In genomic region chr4:158667651-158668198, GRCh38 we compare ENCODE assay signal across 8 cellular contexts. TPM values are rescaled to one million over a fixed set of nuclear protein-coding genes. Genes with fewer than 3 reads are reported as not detected.
A peak's percentile ranks its signal among the peaks of the same experiment; 100 is the strongest.
DNase-seq lines count a peak whose midpoint lies in the region; ATAC-seq and TF ChIP-seq lines count a peak whose summit lies in the region.

No MANE protein-coding gene starts in this region.

- no peak overlapping the region for H3K4me3 ChIP-seq in left lung
- H3K4me3 ChIP-seq in tibial artery, result no peak overlapping the region

- H3K27me3 Mint-ChIP-seq in activated T-helper 1 cell treated with anti-CD3 and anti-CD28 coated beads, Interleukin-12 subunit alpha, Interleukin-12 subunit beta, Interleukin-2, Interleukin-4 antibody, amounts not matched to agents 30 ng/mL and 10 ng/mL and 1 ng/mL, durations not matched to agents 14 hours and 24 hours and 36 hours (ENCODE audit: insufficient read depth), result peaks cover 2% of the 10 kb centered on the region

- H3K36me3 ChIP-seq in left lung (no peaks in the 10 kb centered on the region), tibial artery (no peaks in the 10 kb centered on the region)

- H3K27ac ChIP-seq in left lung, result no peak overlapping the region
- H3K27ac ChIP-seq in tibial artery, result no peak overlapping the region

- DNase-seq in DMS53 (lab: John Stamatoyannopoulos, UW), result peak; percentile 65
- peak; percentile 52 for DNase-seq in KBM-7
- peak; percentile 16 for DNase-seq in activated T-helper 1 cell treated with anti-CD3 and anti-CD28 coated beads, Interleukin-12 subunit alpha, Interleukin-12 subunit beta, Interleukin-2, Interleukin-4 antibody, amounts not matched to agents 30 ng/mL and 10 ng/mL and 1 ng/mL, durations not matched to agents 14 hours and 24 hours and 36 hours (ENCODE audit: low spot score)
- no peak for DNase-seq in left lung
- DNase-seq in NCI-H2227 treated with DMSO at 0.1 percent for 48 hours (lab: John Stamatoyannopoulos, UW), result no peak
- DNase-seq in tibial artery, result no peak

- no peak overlapping the region for H3K27ac Mint-ChIP-seq in activated T-helper 1 cell treated with anti-CD3 and anti-CD28 coated beads, Interleukin-12 subunit alpha, Interleukin-12 subunit beta, Interleukin-2, Interleukin-4 antibody, amounts not matched to agents 30 ng/mL and 10 ng/mL and 1 ng/mL, durations not matched to agents 14 hours and 24 hours and 36 hours

- H3K36me3 Mint-ChIP-seq in activated T-helper 1 cell treated with anti-CD3 and anti-CD28 coated beads, Interleukin-12 subunit alpha, Interleukin-12 subunit beta, Interleukin-2, Interleukin-4 antibody, amounts not matched to agents 30 ng/mL and 10 ng/mL and 1 ng/mL, durations not matched to agents 14 hours and 24 hours and 36 hours (ENCODE audit: low read depth), result peaks cover 22% of the 10 kb centered on the region

- intact Hi-C loops in activated T-helper 1 cell treated with anti-CD3 and anti-CD28 coated beads, Interleukin-12 subunit alpha, Interleukin-12 subunit beta, Interleukin-2, Interleukin-4 antibody, amounts not matched to agents 30 ng/mL and 10 ng/mL and 1 ng/mL, durations not matched to agents 14 hours and 24 hours and 36 hours (cut with micrococcal nuclease), result no loop called here
- intact Hi-C loops in left lung (cut with DNase I), result no loop called here
- intact Hi-C loops in tibial artery (cut with DNase I; ENCODE audit: low total_unique reads), result no loop called here

- no peaks in the 10 kb centered on the region for H3K27me3 ChIP-seq in left lung
- H3K27me3 ChIP-seq in tibial artery, result no peaks in the 10 kb centered on the region

- H3K4me1 ChIP-seq in left lung (peaks cover 3 to 24% of the 10 kb centered on the region in 2 donors), tibial artery (peaks cover 0 to 13% (median 7%) of the 10 kb centered on the region in 4 donors)

- no peak for ATAC-seq in left lung
- no peak for ATAC-seq in GM19463 (IDR thresholded peaks at IDR 0.05; ENCODE audit: unreplicated experiment)
- no peak for ATAC-seq in HG02623 (IDR thresholded peaks at IDR 0.05; ENCODE audit: unreplicated experiment)

- TF ChIP-seq CTCF in left lung (IDR thresholded peaks at IDR 0.05) (peak; percentile 32 to 33), tibial artery (IDR thresholded peaks at IDR 0.05) (peak in 1 of 2 experiments; percentile 34)

- H3K9me3 Mint-ChIP-seq in activated T-helper 1 cell treated with anti-CD3 and anti-CD28 coated beads, Interleukin-12 subunit alpha, Interleukin-12 subunit beta, Interleukin-2, Interleukin-4 antibody, amounts not matched to agents 30 ng/mL and 10 ng/mL and 1 ng/mL, durations not matched to agents 14 hours and 24 hours and 36 hours, result no peaks in the 10 kb centered on the region

- no peaks in the 10 kb centered on the region for H3K9me3 ChIP-seq in left lung
- no peaks in the 10 kb centered on the region for H3K9me3 ChIP-seq in tibial artery

- peaks cover 23% of the 10 kb centered on the region for H3K4me1 Mint-ChIP-seq in activated T-helper 1 cell treated with anti-CD3 and anti-CD28 coated beads, Interleukin-12 subunit alpha, Interleukin-12 subunit beta, Interleukin-2, Interleukin-4 antibody, amounts not matched to agents 30 ng/mL and 10 ng/mL and 1 ng/mL, durations not matched to agents 14 hours and 24 hours and 36 hours (ENCODE audit: low read depth)

- no peak overlapping the region for H3K4me3 Mint-ChIP-seq in activated T-helper 1 cell treated with anti-CD3 and anti-CD28 coated beads, Interleukin-12 subunit alpha, Interleukin-12 subunit beta, Interleukin-2, Interleukin-4 antibody, amounts not matched to agents 30 ng/mL and 10 ng/mL and 1 ng/mL, durations not matched to agents 14 hours and 24 hours and 36 hours

- in situ Hi-C loops in KBM-7 (cut with MboI; ENCODE audit: low pct_unique_long_range_greater_than_20kb, low sequenced_read_pairs), result no loop called here

RNA-seq across cellular contexts. Expression of gene C4orf46, which starts 4.0 kb away (rescaled TPM):
- 15.4 and 16.2 TPM in 2 replicates for total RNA-seq in activated T-helper 1 cell treated with anti-CD3 and anti-CD28 coated beads, Interleukin-12 subunit alpha, Interleukin-12 subunit beta, Interleukin-2, Interleukin-4 antibody, amounts not matched to agents 30 ng/mL and 10 ng/mL and 1 ng/mL, durations not matched to agents 14 hours and 24 hours and 36 hours
- 1 to 10 TPM; 5.5 to 6.0 TPM for total RNA-seq in left lung

RNA-seq across cellular contexts. Expression of gene ETFDH, which starts 4.4 kb away (rescaled TPM):
- total RNA-seq in activated T-helper 1 cell treated with anti-CD3 and anti-CD28 coated beads, Interleukin-12 subunit alpha, Interleukin-12 subunit beta, Interleukin-2, Interleukin-4 antibody, amounts not matched to agents 30 ng/mL and 10 ng/mL and 1 ng/mL, durations not matched to agents 14 hours and 24 hours and 36 hours, result 19.9 and 21.5 TPM in 2 replicates
- 10 to 100 TPM; 20.7 to 23.8 TPM for total RNA-seq in left lung

RNA-seq across cellular contexts. Expression of gene PPID, which starts 55.5 kb away (rescaled TPM):
- 52.8 and 55.4 TPM in 2 replicates for total RNA-seq in activated T-helper 1 cell treated with anti-CD3 and anti-CD28 coated beads, Interleukin-12 subunit alpha, Interleukin-12 subunit beta, Interleukin-2, Interleukin-4 antibody, amounts not matched to agents 30 ng/mL and 10 ng/mL and 1 ng/mL, durations not matched to agents 14 hours and 24 hours and 36 hours
- total RNA-seq in left lung, result 10 to 100 TPM; 24.2 to 24.3 TPM

Comparison
In these comparisons a context has a peak if more than half of its experiments do, and no peak if none do; other contexts are left out.
1. DNase-seq: peak in DMS53 (single experiment), KBM-7 (single experiment) and activated T-helper 1 cell treated with anti-CD3 and anti-CD28 coated beads, Interleukin-12 subunit alpha, Interleukin-12 subunit beta, Interleukin-2, Interleukin-4 antibody, amounts not matched to agents 30 ng/mL and 10 ng/mL and 1 ng/mL, durations not matched to agents 14 hours and 24 hours and 36 hours (single experiment); none in left lung (0 of 2), NCI-H2227 treated with DMSO at 0.1 percent for 48 hours (single experiment) and tibial artery (0 of 2).